In genomic region chr17:35969558-35970442, GRCh38 we compare ENCODE assay signal across 9 cellular contexts. TPM values are rescaled to one million over a fixed set of nuclear protein-coding genes. Genes with fewer than 3 reads are reported as not detected.
DNase-seq lines count a peak whose midpoint lies in the region; ATAC-seq and TF ChIP-seq lines count a peak whose summit lies in the region.
"Had no signal": no experiment of that assay in that cellular context is flagged by ENCODE, and none has a peak within 500 bp of the region (broad histone marks: within the 10 kb centered on the region; RNA-seq: fewer than 3 reads in every experiment).

No MANE protein-coding gene starts in this region.

- no peak overlapping the region for H2AFZ ChIP-seq in mammary epithelial cell (ENCODE audit: low read depth, low read length)

- H3K36me3 ChIP-seq in WERI-Rb-1 = no peaks in the 10 kb centered on the region
- H3K36me3 ChIP-seq in mammary epithelial cell (ENCODE audit: insufficient read depth, low read length) = no peaks in the 10 kb centered on the region

- dilution Hi-C loops in mammary epithelial cell (cut with HindIII; ENCODE audit: low sequenced_read_pairs) = no loop called here

- H3K9me3 ChIP-seq in WERI-Rb-1 (ENCODE audit: severe bottlenecking) (no peaks in the 10 kb centered on the region), mammary epithelial cell (replicated peaks; ENCODE audit: insufficient read depth, low read length) (no peaks in the 10 kb centered on the region)

- H4K20me1 ChIP-seq in mammary epithelial cell (ENCODE audit: insufficient read depth, low read length) = no peaks in the 10 kb centered on the region

- in situ Hi-C loops in mammary epithelial cell (cut with MboI; ENCODE audit: low sequenced_read_pairs in 2 of 2) = loop anchor here (5.0 to 10.0 kb wide), 5 partner anchors 65 to 515 kb away; partner anchors contain the start of gene ZNHIT3 (in 1 of the 2)

- no peak overlapping the region for H3K4me2 ChIP-seq in mammary epithelial cell (ENCODE audit: insufficient read depth, low read depth, low read length)

- H3K79me2 ChIP-seq in mammary epithelial cell (ENCODE audit: insufficient read depth, low read length) = no peaks in the 10 kb centered on the region

- H3K4me3 ChIP-seq in WERI-Rb-1 (ENCODE audit: low read depth, low read length) (no peak overlapping the region), mammary epithelial cell (replicated peaks in 1 of 3; ENCODE audit: insufficient read depth in 1 of 3, low read depth in 2 of 3, low read length in 3 of 3) (no peak overlapping the region)

- H3K9ac ChIP-seq in mammary epithelial cell (ENCODE audit: insufficient read depth, low read length) = no peak overlapping the region

- CTCF ChIA-PET in mammary epithelial cell (lab: Charles Lee; ENCODE audit: low non-redundant PET) = interaction anchor here (0.6 to 1.0 kb wide), 7 partner anchors 35 to 1277 kb away, joined by 4 to 11 read pairs (median 5); no protein-coding TSS in a partner anchor

- peaks cover 12% of the 10 kb centered on the region for H3K4me1 ChIP-seq in mammary epithelial cell (ENCODE audit: insufficient read depth, low read length)

- H3K27ac ChIP-seq in WERI-Rb-1 (no peak overlapping the region), mammary epithelial cell (ENCODE audit: insufficient read depth, low read depth, low read length) (no peak overlapping the region)

- WGBS in mammary epithelial cell (ENCODE audit: low coverage, missing lambda C conversion rate) = 39% methylated on average over 7 of the region's 8 CpGs

- intact Hi-C loops in mammary epithelial cell (cut with micrococcal nuclease) = loop anchor here (1.0 to 2.0 kb wide), 4 partner anchors 40 to 513 kb away; no protein-coding TSS in a partner anchor

- ATAC-seq in GM19452 (IDR thresholded peaks at IDR 0.05; ENCODE audit: unreplicated experiment) = no peak

- no TSS peak for BruUV-seq in mammary epithelial cell (replicated peaks; lab: Mats Ljungman, UMichigan)

- peak; percentile 51 to 60 for DNase-seq in NCI-H187 (lab: John Stamatoyannopoulos, UW)
- DNase-seq in NCI-H187 treated with DMSO at 0.1 percent for 48 hours (lab: John Stamatoyannopoulos, UW) = no peak
- DNase-seq in NCI-H2107 (lab: John Stamatoyannopoulos, UW) = peak; percentile 52
- DNase-seq in WERI-Rb-1 = peak; percentile 84
- DNase-seq in mammary epithelial cell = peak; percentile 53
- peak; percentile 92 for DNase-seq in islet precursor cell
- DNase-seq in stimulated activated CD4-positive, alpha-beta T cell treated with anti-CD3 and anti-CD28 coated beads, Interleukin-1b, Interleukin-23, amount 100 ng/mL, for 24 hours (ENCODE audit: low read depth in 4 of 4, low spot score in 1 of 4) = peak; percentile 55 to 60 (median 57)

- H3K27me3 ChIP-seq in WERI-Rb-1 (ENCODE audit: insufficient read depth, low read depth, severe bottlenecking) (no peaks in the 10 kb centered on the region), mammary epithelial cell (ENCODE audit: insufficient read depth, low read length) (no peaks in the 10 kb centered on the region)

- TF ChIP-seq CTCF in WERI-Rb-1 (IDR thresholded peaks at IDR 0.05; ENCODE audit: low read depth, low read length) = peak; percentile 76
- TF ChIP-seq CTCF in mammary epithelial cell (conservative IDR thresholded peaks at IDR 0.05 in 1 of 2, IDR thresholded peaks at IDR 0.05 in 1 of 2; ENCODE audit: extremely low read depth in 1 of 2, insufficient read depth in 1 of 2, low read depth in 1 of 2, low read length in 2 of 2) = peak; percentile 76 to 80

RNA-seq across cellular contexts. Expression of gene CCL16, which starts 11.5 kb away (rescaled TPM):
- total RNA-seq in mammary epithelial cell = not detected
- not detected for polyA plus RNA-seq in mammary epithelial cell
- not detected for polyA minus RNA-seq in mammary epithelial cell
- total RNA-seq: skeletal muscle tissue had no signal

RNA-seq across cellular contexts. Expression of gene CCL14, which starts 16.7 kb away (rescaled TPM):
- total RNA-seq in mammary epithelial cell = not detected
- not detected for polyA plus RNA-seq in mammary epithelial cell
- polyA minus RNA-seq in mammary epithelial cell = not detected

RNA-seq across cellular contexts. Expression of gene LYZL6, which starts 26.3 kb away (rescaled TPM):
- not detected for total RNA-seq in mammary epithelial cell
- not detected for polyA plus RNA-seq in mammary epithelial cell
- polyA minus RNA-seq in mammary epithelial cell = not detected
- total RNA-seq: skeletal muscle tissue had no signal

RNA-seq across cellular contexts. Expression of gene CCL15, which starts 31.6 kb away (rescaled TPM):
- total RNA-seq in mammary epithelial cell = not detected
- not detected for polyA plus RNA-seq in mammary epithelial cell
- polyA minus RNA-seq in mammary epithelial cell = not detected
- total RNA-seq: skeletal muscle tissue had no signal

RNA-seq across cellular contexts. Expression of gene RDM1, which starts 39.2 kb away (rescaled TPM):
- under 1 TPM; 0.50 to 0.96 TPM for total RNA-seq in mammary epithelial cell
- 2.1 TPM for polyA plus RNA-seq in mammary epithelial cell
- not detected for polyA minus RNA-seq in mammary epithelial cell
- total RNA-seq: skeletal muscle tissue had no signal
